1 cellular context compared by ENCODE assay signal in the genomic region with DNA sequence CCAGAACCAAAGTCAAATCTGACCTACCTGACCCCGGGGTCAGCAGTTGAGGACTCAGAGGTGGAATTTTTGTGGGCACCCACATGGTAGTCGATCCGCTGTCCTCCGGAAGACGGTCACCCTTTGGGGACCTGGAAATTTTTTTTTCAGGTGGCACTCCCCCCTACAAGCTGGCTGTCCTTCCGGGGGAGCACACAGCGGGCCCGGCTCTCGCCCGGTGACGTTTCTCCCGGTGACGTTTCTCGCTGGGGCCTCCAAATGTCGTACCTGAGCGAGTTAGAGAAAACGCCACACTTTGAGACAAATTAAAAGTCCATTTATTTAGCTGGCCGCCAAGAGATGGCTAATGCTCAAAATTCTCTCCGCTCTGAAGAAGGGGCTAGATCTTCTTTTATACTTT.
TF ChIP-seq lines count a peak whose summit lies in the region.

No MANE protein-coding gene starts in this region.

TF ChIP-seq in H1, 55 proteins besides CTCF, POLR2A, EP300 and RAD21:
- no peak for TF ChIP-seq SRF (IDR thresholded peaks at IDR 0.05; ENCODE audit: low read depth, low read length)
- TF ChIP-seq TCF12 (IDR thresholded peaks at IDR 0.05; ENCODE audit: low read depth, low read length), result no peak
- TF ChIP-seq CHD2 (IDR thresholded peaks at IDR 0.05; ENCODE audit: low read length), result no peak
- no peak for TF ChIP-seq ATF2 (IDR thresholded peaks at IDR 0.05; ENCODE audit: low read length)
- TF ChIP-seq RXRA (IDR thresholded peaks at IDR 0.05; ENCODE audit: insufficient read depth, low read depth, low read length), result no peak
- TF ChIP-seq GABPA (IDR thresholded peaks at IDR 0.05; ENCODE audit: borderline replicate concordance, insufficient read depth, low read length), result no peak
- no peak for TF ChIP-seq CBX5 (IDR thresholded peaks at IDR 0.05; ENCODE audit: low read depth, low read length)
- TF ChIP-seq BCL11A (IDR thresholded peaks at IDR 0.05; ENCODE audit: low read depth in 2 of 2, low read length in 2 of 2), result no peak
- TF ChIP-seq TAF1 (IDR thresholded peaks at IDR 0.05; ENCODE audit: low read depth, low read length), result no peak
- no peak for TF ChIP-seq SP2 (IDR thresholded peaks at IDR 0.05; ENCODE audit: low read length)
- TF ChIP-seq JUND (IDR thresholded peaks at IDR 0.05; ENCODE audit: low read length), result no peak
- TF ChIP-seq POU5F1 (IDR thresholded peaks at IDR 0.05; ENCODE audit: low read depth, low read length), result no peak
- no peak for TF ChIP-seq KDM1A (IDR thresholded peaks at IDR 0.05; ENCODE audit: borderline replicate concordance, low read length)
- TF ChIP-seq YY1 (IDR thresholded peaks at IDR 0.05; ENCODE audit: low read depth, low read length), result no peak
- TF ChIP-seq EZH2 (IDR thresholded peaks at IDR 0.05; ENCODE audit: low read depth, low read length, severe bottlenecking), result no peak
- TF ChIP-seq, protein P1, sequence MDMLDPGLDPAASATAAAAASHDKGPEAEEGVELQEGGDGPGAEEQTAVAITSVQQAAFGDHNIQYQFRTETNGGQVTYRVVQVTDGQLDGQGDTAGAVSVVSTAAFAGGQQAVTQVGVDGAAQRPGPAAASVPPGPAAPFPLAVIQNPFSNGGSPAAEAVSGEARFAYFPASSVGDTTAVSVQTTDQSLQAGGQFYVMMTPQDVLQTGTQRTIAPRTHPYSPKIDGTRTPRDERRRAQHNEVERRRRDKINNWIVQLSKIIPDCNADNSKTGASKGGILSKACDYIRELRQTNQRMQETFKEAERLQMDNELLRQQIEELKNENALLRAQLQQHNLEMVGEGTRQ (IDR thresholded peaks at IDR 0.05; ENCODE audit: low read length), result no peak
- TF ChIP-seq CREB1 (IDR thresholded peaks at IDR 0.05), result no peak
- TF ChIP-seq, protein P2, sequence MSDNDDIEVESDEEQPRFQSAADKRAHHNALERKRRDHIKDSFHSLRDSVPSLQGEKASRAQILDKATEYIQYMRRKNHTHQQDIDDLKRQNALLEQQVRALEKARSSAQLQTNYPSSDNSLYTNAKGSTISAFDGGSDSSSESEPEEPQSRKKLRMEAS (IDR thresholded peaks at IDR 0.05), result no peak
- no peak for TF ChIP-seq BACH1 (IDR thresholded peaks at IDR 0.05; ENCODE audit: low read length)
